In the genomic region with DNA sequence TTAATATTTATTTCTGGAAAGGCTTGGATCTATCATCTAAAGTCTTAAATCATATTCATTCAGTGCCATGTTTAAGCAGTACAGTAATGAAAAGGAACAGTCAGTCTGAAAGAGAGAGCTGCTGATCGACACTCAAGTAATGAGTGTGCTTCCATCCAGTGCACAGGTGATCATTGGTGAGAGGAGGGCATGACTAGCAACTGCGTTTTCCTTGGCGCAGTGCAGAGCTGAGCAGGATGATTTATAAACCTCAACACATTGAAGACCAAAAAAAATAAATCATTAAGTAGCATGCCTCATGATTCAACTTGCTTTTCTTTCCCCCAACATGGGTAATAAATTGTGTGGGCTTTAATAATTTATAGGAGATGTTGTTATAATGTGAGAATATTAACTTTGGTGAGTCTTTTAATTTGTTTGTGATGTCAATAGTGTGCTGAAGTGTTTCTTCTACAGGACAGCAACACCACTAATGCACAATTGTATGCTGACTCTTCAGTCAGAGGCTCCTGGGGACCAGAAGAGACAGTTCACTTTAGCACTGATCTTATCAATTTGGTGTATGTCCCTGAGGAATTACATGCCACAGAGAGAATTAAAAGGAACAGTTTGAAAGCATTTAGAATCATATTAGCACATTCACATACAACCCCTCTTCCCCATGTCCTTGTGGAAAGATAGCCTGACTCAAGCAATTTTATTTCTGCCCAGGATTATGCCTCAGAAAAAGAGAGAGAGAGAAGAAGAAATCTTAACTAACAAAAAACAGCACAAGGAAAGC, we compare ENCODE assay signal across 23 cellular contexts.
DNase-seq lines count a peak whose midpoint lies in the region; ATAC-seq lines count a peak whose summit lies in the region.
"Had no signal": no experiment of that assay in that cellular context is flagged by ENCODE, and none has a peak within 500 bp of the region (broad histone marks: within the 10 kb centered on the region; RNA-seq: fewer than 3 reads in every experiment).

No MANE protein-coding gene starts in this region.

- ATAC-seq in GM18870 (IDR thresholded peaks at IDR 0.05; ENCODE audit: unreplicated experiment) (peak; percentile 68), HG02610 (IDR thresholded peaks at IDR 0.05; ENCODE audit: unreplicated experiment) (peak; percentile 51), HG03025 (IDR thresholded peaks at IDR 0.05; ENCODE audit: low FRiP score, unreplicated experiment) (no peak)
- ATAC-seq: effector memory CD8-positive, alpha-beta T cell; left ventricle myocardium superior; psoas muscle; Right ventricle myocardium inferior had no signal

- DNase-seq in SK-N-DZ (ENCODE audit: low spot score): peak; percentile 70
- DNase-seq in renal cortical epithelial cell (ENCODE audit: low read depth): peak; percentile 70
- DNase-seq in NOMO-1 treated with DMSO at 0.1 percent for 48 hours (lab: John Stamatoyannopoulos, UW; ENCODE audit: unreplicated experiment): no peak
- no peak for DNase-seq in cerebellar nuclear complex (lab: John Stamatoyannopoulos, UW)
- DNase-seq: activated CD4-positive, alpha-beta memory T cell treated with anti-CD3 and anti-CD28 coated beads for 36 hours; activated CD4-positive, alpha-beta T cell treated with anti-CD3 and anti-CD28 coated beads for 1 hour; activated naive CD4-positive, alpha-beta T cell treated with Interleukin-2 at 50 U/mL for 16 hours; cortex of kidney; effector memory CD8-positive, alpha-beta T cell; glutamatergic neuron; GOT3; left ventricle myocardium superior; naive B cell; NCI-H2029; NCI-H2227 treated with DMSO at 0.1 percent for 48 hours; NCI-H526; psoas muscle; stimulated activated CD4-positive, alpha-beta T cell treated with anti-CD3 and anti-CD28 coated beads, Interleukin-4, amount 100 ng/mL, for 24 hours; transverse colon had no signal

Comparison
In these comparisons a context has a peak if more than half of its experiments do, and no peak if none do; other contexts are left out.
1. DNase-seq: peak in SK-N-DZ (single experiment) and renal cortical epithelial cell (single experiment); none in NOMO-1 treated with DMSO at 0.1 percent for 48 hours (single experiment) and cerebellar nuclear complex (0 of 2).